ENCODE assay signal across 16 cellular contexts in genomic region chrX:72694170-72694569, GRCh38.
"Had no signal": no experiment of that assay in that cellular context is flagged by ENCODE, and none has a peak within 500 bp of the region (broad histone marks: within the 10 kb centered on the region; RNA-seq: fewer than 3 reads in every experiment).

No MANE protein-coding gene starts in this region.

- H3K4me3 Mint-ChIP-seq: activated CD4-positive, alpha-beta memory T cell treated with anti-CD3 and anti-CD28 coated beads, Interleukin-2, amount 10 ng/mL, durations not matched to agents 7 days and 5 days; activated naive CD4-positive, alpha-beta T cell treated with anti-CD3 and anti-CD28 coated beads, Interleukin-2, amount 10 ng/mL, durations not matched to agents 7 days and 5 days; memory B cell; nephron; T-helper 17 cell had no signal

- DNase-seq: activated CD4-positive, alpha-beta memory T cell treated with anti-CD3 and anti-CD28 coated beads, Interleukin-2, amount 10 ng/mL, durations not matched to agents 7 days and 5 days; activated CD4-positive, alpha-beta T cell treated with anti-CD3 and anti-CD28 coated beads for 48 hours; activated effector memory CD4-positive, alpha-beta T cell treated with anti-CD3 and anti-CD28 coated beads, Interleukin-2, amount 50 U/mL, for 16 hours; activated naive CD4-positive, alpha-beta T cell treated with anti-CD3 and anti-CD28 coated beads, Interleukin-2, amount 10 ng/mL, durations not matched to agents 7 days and 5 days; body of pancreas; islet precursor cell; left cardiac atrium; right cardiac atrium; stimulated activated CD4-positive, alpha-beta T cell treated with anti-CD3 and anti-CD28 coated beads, Interleukin-4, amount 100 ng/mL, for 24 hours; stimulated activated naive CD4-positive, alpha-beta T cell treated with Interleukin-2 at 50 U/mL for 16 hours; T-helper 17 cell; upper lobe of left lung had no signal

- H3K4me3 ChIP-seq: body of pancreas, gastroesophageal sphincter, upper lobe of left lung had no signal

- ATAC-seq: body of pancreas, gastroesophageal sphincter, left cardiac atrium, T-helper 17 cell had no signal

- H3K9ac ChIP-seq: parathyroid adenoma had no signal

- H3K36me3 ChIP-seq: gastroesophageal sphincter, upper lobe of left lung had no signal

- H3K4me1 Mint-ChIP-seq: activated CD4-positive, alpha-beta memory T cell treated with anti-CD3 and anti-CD28 coated beads, Interleukin-2, amount 10 ng/mL, durations not matched to agents 7 days and 5 days; activated naive CD4-positive, alpha-beta T cell treated with anti-CD3 and anti-CD28 coated beads, Interleukin-2, amount 10 ng/mL, durations not matched to agents 7 days and 5 days; memory B cell; nephron; T-helper 17 cell had no signal

- H3K36me3 Mint-ChIP-seq: activated naive CD4-positive, alpha-beta T cell treated with anti-CD3 and anti-CD28 coated beads, Interleukin-2, amount 10 ng/mL, durations not matched to agents 7 days and 5 days; memory B cell had no signal

- H3K79me2 ChIP-seq: parathyroid adenoma had no signal

- H3K9me3 Mint-ChIP-seq: activated CD4-positive, alpha-beta memory T cell treated with anti-CD3 and anti-CD28 coated beads, Interleukin-2, amount 10 ng/mL, durations not matched to agents 7 days and 5 days; activated naive CD4-positive, alpha-beta T cell treated with anti-CD3 and anti-CD28 coated beads, Interleukin-2, amount 10 ng/mL, durations not matched to agents 7 days and 5 days; memory B cell had no signal

- H2AFZ ChIP-seq: parathyroid adenoma had no signal

- H3K27me3 Mint-ChIP-seq: activated CD4-positive, alpha-beta memory T cell treated with anti-CD3 and anti-CD28 coated beads, Interleukin-2, amount 10 ng/mL, durations not matched to agents 7 days and 5 days; activated naive CD4-positive, alpha-beta T cell treated with anti-CD3 and anti-CD28 coated beads, Interleukin-2, amount 10 ng/mL, durations not matched to agents 7 days and 5 days; T-helper 17 cell had no signal

- H3K27me3 ChIP-seq: body of pancreas, gastroesophageal sphincter, upper lobe of left lung had no signal

- H3K4me1 ChIP-seq: body of pancreas, gastroesophageal sphincter, parathyroid adenoma, upper lobe of left lung had no signal

- H3K9me3 ChIP-seq: body of pancreas, gastroesophageal sphincter, upper lobe of left lung had no signal

- H3K27ac Mint-ChIP-seq: activated CD4-positive, alpha-beta memory T cell treated with anti-CD3 and anti-CD28 coated beads, Interleukin-2, amount 10 ng/mL, durations not matched to agents 7 days and 5 days; activated naive CD4-positive, alpha-beta T cell treated with anti-CD3 and anti-CD28 coated beads, Interleukin-2, amount 10 ng/mL, durations not matched to agents 7 days and 5 days; memory B cell; nephron; T-helper 17 cell had no signal

- H3K27ac ChIP-seq: body of pancreas, gastroesophageal sphincter, parathyroid adenoma, upper lobe of left lung had no signal
